20 cellular contexts compared by ENCODE assay signal in the genomic region with DNA sequence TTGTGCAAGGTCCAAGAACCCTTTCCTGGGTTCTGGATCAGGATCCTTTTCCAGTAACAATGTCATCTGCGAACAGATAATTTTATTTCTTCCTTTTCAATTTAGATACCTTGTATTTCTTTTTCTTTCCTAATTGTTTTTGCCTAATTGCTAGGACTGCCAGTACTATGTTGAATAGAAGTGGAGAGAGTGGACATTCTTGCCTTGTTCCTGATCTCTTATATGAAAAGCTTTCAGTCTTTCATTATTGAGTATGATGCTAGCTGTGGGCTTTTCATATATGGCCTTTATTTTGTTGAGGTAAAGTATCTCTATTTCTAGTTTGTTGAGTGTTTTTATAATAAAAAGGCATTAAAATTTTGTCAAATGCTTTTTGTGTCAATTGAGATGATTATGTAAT. TPM values are rescaled to one million over a fixed set of nuclear protein-coding genes. Genes with fewer than 3 reads are reported as not detected.
DNase-seq lines count a peak whose midpoint lies in the region; FAIRE-seq and TF ChIP-seq lines count a peak whose summit lies in the region.
"Had no signal": no experiment of that assay in that cellular context is flagged by ENCODE, and none has a peak within 500 bp of the region (broad histone marks: within the 10 kb centered on the region; RNA-seq: fewer than 3 reads in every experiment).

No MANE protein-coding gene starts in this region.

- H3K9ac ChIP-seq in HUES48 (ENCODE audit: low read depth, low read length): no peak overlapping the region
- no peak overlapping the region for H3K9ac ChIP-seq in MM.1S (ENCODE audit: low read length)
- H3K9ac ChIP-seq in astrocyte (ENCODE audit: low read length): no peak overlapping the region

- no peaks in the 10 kb centered on the region for H3F3A ChIP-seq in MM.1S (ENCODE audit: insufficient read depth, low read length)

- H3K36me3 ChIP-seq in HUES48 (ENCODE audit: control insufficient read depth, insufficient read depth, low read length) (peaks cover 31% of the 10 kb centered on the region), MM.1S (replicated peaks; ENCODE audit: insufficient read depth, low read length) (no peaks in the 10 kb centered on the region), astrocyte (ENCODE audit: insufficient read depth, low read length) (no peaks in the 10 kb centered on the region), osteoblast (ENCODE audit: insufficient read depth, low read length) (no peaks in the 10 kb centered on the region), ovary (no peaks in the 10 kb centered on the region)

- H3K27ac ChIP-seq in HUES48 (ENCODE audit: low read depth, low read length): peak overlapping the region; percentile 91
- H3K27ac ChIP-seq in MM.1S (ENCODE audit: low read length): no peak overlapping the region
- H3K27ac ChIP-seq in astrocyte (ENCODE audit: low read depth, low read length): no peak overlapping the region
- no peak overlapping the region for H3K27ac ChIP-seq in osteoblast (ENCODE audit: low read depth, low read length)
- no peak overlapping the region for H3K27ac ChIP-seq in ovary
- H3K27ac ChIP-seq: A549, HL-60 had no signal

- no peak overlapping the region for H3K4me3 Mint-ChIP-seq in astrocyte (ENCODE audit: unreplicated experiment)
- no peak overlapping the region for H3K4me3 Mint-ChIP-seq in progenitor cell of endocrine pancreas (ENCODE audit: low read depth)
- H3K4me3 Mint-ChIP-seq: CD14-positive monocyte; CD8-positive, alpha-beta T cell; IgD-negative memory B cell had no signal

- H3K79me2 ChIP-seq in MM.1S (ENCODE audit: low read length) (no peaks in the 10 kb centered on the region), astrocyte (ENCODE audit: insufficient read depth, low read length) (no peaks in the 10 kb centered on the region), osteoblast (ENCODE audit: insufficient read depth, low read length) (no peaks in the 10 kb centered on the region)

- no peak for TF ChIP-seq EP300 in ovary (IDR thresholded peaks at IDR 0.05)

- intact Hi-C loops in ovary (cut with DNase I): no loop called here

- H3K4me1 Mint-ChIP-seq in astrocyte (ENCODE audit: low read depth, unreplicated experiment) (no peaks in the 10 kb centered on the region), progenitor cell of endocrine pancreas (ENCODE audit: low read depth) (no peaks in the 10 kb centered on the region)
- H3K4me1 Mint-ChIP-seq: CD14-positive monocyte had no signal

- DNase-seq in MM.1S: no peak
- no peak for DNase-seq in astrocyte (ENCODE audit: low read depth)
- DNase-seq in osteoblast (ENCODE audit: insufficient read length, low spot score, missing footprints): no peak
- no peak for DNase-seq in stimulated activated CD4-positive, alpha-beta T cell treated with anti-CD3 and anti-CD28 coated beads, Interleukin-4, amount 100 ng/mL, for 1 hour
- no peak for DNase-seq in ovary
- no peak for DNase-seq in progenitor cell of endocrine pancreas (ENCODE audit: low spot score, unreplicated experiment)
- DNase-seq in SIG-M5 (lab: John Stamatoyannopoulos, UW): no peak
- DNase-seq: CD8-positive, alpha-beta T cell; COR-L47; DND-41; GDM1; GOT3; HCEC 1CT; KG1 had no signal

- 0 out of 2 replicates have a peak overlapping the region, but pooled peaks have one; percentile 20 for H2AFZ ChIP-seq in MM.1S (ENCODE audit: low read length)
- no peak overlapping the region for H2AFZ ChIP-seq in astrocyte (ENCODE audit: low read depth, low read length)
- peak overlapping the region; percentile 3 for H2AFZ ChIP-seq in osteoblast (ENCODE audit: low read length)

- no peaks in the 10 kb centered on the region for H3K27me3 Mint-ChIP-seq in astrocyte (ENCODE audit: low read depth, unreplicated experiment)
- peaks cover 10% of the 10 kb centered on the region for H3K27me3 Mint-ChIP-seq in progenitor cell of endocrine pancreas

- no peaks in the 10 kb centered on the region for H4K20me1 ChIP-seq in MM.1S (ENCODE audit: insufficient read depth, low read length)
- H4K20me1 ChIP-seq in astrocyte (ENCODE audit: insufficient read depth, low read length): no peaks in the 10 kb centered on the region
- no peaks in the 10 kb centered on the region for H4K20me1 ChIP-seq in osteoblast (ENCODE audit: insufficient read depth, low read length)

- TF ChIP-seq CTCF in MM.1S (IDR thresholded peaks at IDR 0.05; ENCODE audit: low read length) (no peak), astrocyte (IDR thresholded peaks at IDR 0.05; ENCODE audit: insufficient read depth, low read depth, low read length) (no peak), osteoblast (IDR thresholded peaks at IDR 0.05; ENCODE audit: extremely low read depth, low read depth, low read length) (no peak), ovary (IDR thresholded peaks at IDR 0.05) (no peak), progenitor cell of endocrine pancreas (IDR thresholded peaks at IDR 0.05; ENCODE audit: unreplicated experiment) (no peak)

- TF ChIP-seq POLR2A in ovary (IDR thresholded peaks at IDR 0.05): no peak

- H3K27me3 ChIP-seq in HUES48 (ENCODE audit: control insufficient read depth, insufficient read depth, low read length) (no peaks in the 10 kb centered on the region), MM.1S (replicated peaks; ENCODE audit: insufficient read depth, low read length) (no peaks in the 10 kb centered on the region), astrocyte (ENCODE audit: insufficient read depth, low read length) (no peaks in the 10 kb centered on the region), osteoblast (ENCODE audit: insufficient read depth, low read length) (no peaks in the 10 kb centered on the region), ovary (no peaks in the 10 kb centered on the region)

- WGBS in ovary, 3 donors: 83 to 97% (median 89%) methylated on average over 1 of the region's 1 CpG

- H3K4me3 ChIP-seq in HUES48 (ENCODE audit: low read depth, low read length) (no peak overlapping the region), MM.1S (ENCODE audit: low read length) (no peak overlapping the region), astrocyte (ENCODE audit: insufficient read depth, low read depth, low read length) (no peak overlapping the region), osteoblast (ENCODE audit: insufficient read depth, low read length) (peak overlapping the region; percentile 2), ovary (no peak overlapping the region)
- H3K4me3 ChIP-seq: A549 had no signal

- H3K9me2 ChIP-seq in MM.1S (replicated peaks; ENCODE audit: insufficient read depth, low read length): no peaks in the 10 kb centered on the region

- H3K27ac Mint-ChIP-seq in astrocyte (ENCODE audit: unreplicated experiment) (peak overlapping the region; percentile 44), progenitor cell of endocrine pancreas (no peak overlapping the region)
- H3K27ac Mint-ChIP-seq: CD14-positive monocyte; CD8-positive, alpha-beta T cell; IgD-negative memory B cell had no signal

- H3K4me2 ChIP-seq in MM.1S (ENCODE audit: low read depth, low read length) (no peak overlapping the region), astrocyte (ENCODE audit: low read length) (no peak overlapping the region), osteoblast (ENCODE audit: insufficient read depth, low read length) (peak overlapping the region; percentile 20)
- H3K4me2 ChIP-seq: A549 had no signal

- FAIRE-seq in astrocyte (lab: Jason Lieb, UNC): no peak
- FAIRE-seq: A549, GM12892 had no signal

- H3K36me3 Mint-ChIP-seq in astrocyte (ENCODE audit: low read depth, unreplicated experiment) (peaks cover 4% of the 10 kb centered on the region), progenitor cell of endocrine pancreas (ENCODE audit: insufficient read depth) (no peaks in the 10 kb centered on the region)
- H3K36me3 Mint-ChIP-seq: CD14-positive monocyte; CD8-positive, alpha-beta T cell; IgD-negative memory B cell had no signal

- H3K4me1 ChIP-seq in HUES48 (ENCODE audit: control insufficient read depth, insufficient read depth, low read length) (peaks cover 30% of the 10 kb centered on the region), MM.1S (ENCODE audit: low read length) (no peaks in the 10 kb centered on the region), astrocyte (ENCODE audit: insufficient read depth, low read length) (no peaks in the 10 kb centered on the region), osteoblast (ENCODE audit: insufficient read depth, low read length) (no peaks in the 10 kb centered on the region), ovary (ENCODE audit: insufficient read depth) (no peaks in the 10 kb centered on the region)
- H3K4me1 ChIP-seq: A549 had no signal

- H3K9me3 ChIP-seq in HUES48 (ENCODE audit: control insufficient read depth, insufficient read depth, low read length): no peaks in the 10 kb centered on the region
- no peaks in the 10 kb centered on the region for H3K9me3 ChIP-seq in MM.1S (replicated peaks; ENCODE audit: insufficient read depth, low read length)
- no peaks in the 10 kb centered on the region for H3K9me3 ChIP-seq in astrocyte (ENCODE audit: insufficient read depth, low read depth, low read length)
- H3K9me3 ChIP-seq in osteoblast (ENCODE audit: low read depth, low read length): no peaks in the 10 kb centered on the region
- H3K9me3 ChIP-seq in ovary: no peaks in the 10 kb centered on the region

- H3K9me3 Mint-ChIP-seq in astrocyte (ENCODE audit: unreplicated experiment) (peaks cover 3% of the 10 kb centered on the region), progenitor cell of endocrine pancreas (ENCODE audit: low read depth) (peaks cover 10% of the 10 kb centered on the region)

RNA-seq across cellular contexts. Expression of gene SPP1, which starts 42.2 kb away (rescaled TPM):
- total RNA-seq in astrocyte (153 and 217 TPM in 2 replicates), osteoblast (7.6 and 16.2 TPM in 2 replicates), ovary (10 to 100 TPM in 6 of 7 donors, 1 to 10 TPM in 1; 5.6 to 88.7 (median 25.6) TPM), progenitor cell of endocrine pancreas (3.7 and 11.1 TPM in 2 replicates)
- polyA plus RNA-seq in ovary: 10 to 100 TPM; 20.8 to 23.7 TPM
- total RNA-seq: CD8-positive, alpha-beta T cell had no signal
- polyA plus RNA-seq: CD14-positive monocyte, IgD-negative memory B cell had no signal
